In genomic region chr18:40983835-40984234, GRCh38 we compare ENCODE assay signal across 6 cellular contexts.
"Had no signal": no experiment of that assay in that cellular context is flagged by ENCODE, and none has a peak within 500 bp of the region (broad histone marks: within the 10 kb centered on the region; RNA-seq: fewer than 3 reads in every experiment).

No MANE protein-coding gene starts in this region.

- H3K4me2 ChIP-seq: GM23338, KMS-11 had no signal

- H3K27ac ChIP-seq: HL-60, KMS-11 had no signal

- H3K9ac ChIP-seq: KMS-11 had no signal

- H2AFZ ChIP-seq: GM23338 had no signal

- DNase-seq: H9, Karpas-422, KBM-7 had no signal

- H3K4me3 ChIP-seq: GM23338 had no signal
